Comparison of ENCODE assay signal across 13 cellular contexts in genomic region chr21:38380391-38381137, GRCh38.
DNase-seq lines count a peak whose midpoint lies in the region; ATAC-seq and TF ChIP-seq lines count a peak whose summit lies in the region.
"Had no signal": no experiment of that assay in that cellular context is flagged by ENCODE, and none has a peak within 500 bp of the region (broad histone marks: within the 10 kb centered on the region; RNA-seq: fewer than 3 reads in every experiment).

No MANE protein-coding gene starts in this region.

- H3K9me3 ChIP-seq in cardiac muscle cell (ENCODE audit: low read depth) (no peaks in the 10 kb centered on the region), endodermal cell (ENCODE audit: control insufficient read depth, low read length) (no peaks in the 10 kb centered on the region), tibial artery (no peaks in the 10 kb centered on the region), thyroid gland (no peaks in the 10 kb centered on the region)
- H3K9me3 ChIP-seq: transverse colon had no signal

- TF ChIP-seq CTCF in cardiac muscle cell (IDR thresholded peaks at IDR 0.05; ENCODE audit: low read depth, low read length) (peak; percentile 48), endodermal cell (conservative IDR thresholded peaks at IDR 0.05) (peak; percentile 41), tibial artery (IDR thresholded peaks at IDR 0.05) (peak; percentile 22 to 23), thyroid gland (IDR thresholded peaks at IDR 0.05) (peak in 1 of 6 experiments; percentile 10)

- no peak for ATAC-seq in Right ventricle myocardium inferior
- no peak for ATAC-seq in stimulated activated effector memory CD8-positive, alpha-beta T cell treated with anti-CD3 and anti-CD28 coated beads, Interleukin-12 subunit alpha, Interleukin-12 subunit beta, amount 100 ng/mL, for 72 hours
- ATAC-seq: left colon had no signal

- no peak overlapping the region for H3K27ac Mint-ChIP-seq in endodermal cell
- no peak overlapping the region for H3K27ac Mint-ChIP-seq in stimulated activated effector memory CD8-positive, alpha-beta T cell treated with anti-CD3 and anti-CD28 coated beads, Interleukin-12 subunit alpha, Interleukin-12 subunit beta, amount 100 ng/mL, for 72 hours

- H3K27me3 Mint-ChIP-seq in endodermal cell (ENCODE audit: insufficient read depth), result no peaks in the 10 kb centered on the region

- no peaks in the 10 kb centered on the region for H3K36me3 ChIP-seq in cardiac muscle cell
- no peaks in the 10 kb centered on the region for H3K36me3 ChIP-seq in endodermal cell (ENCODE audit: control insufficient read depth, insufficient read depth, low read length)
- H3K36me3 ChIP-seq in tibial artery, result peaks cover 6 to 25% (median 11%) of the 10 kb centered on the region in 3 donors
- no peaks in the 10 kb centered on the region for H3K36me3 ChIP-seq in thyroid gland
- H3K36me3 ChIP-seq: transverse colon had no signal

- 97 to 100% methylated on average over 2 to 6 of the region's 6 CpGs for WGBS in endodermal cell (ENCODE audit: insufficient coverage in 1 of 2, insufficient read length in 1 of 2), 2 experiments
- 74 to 83% methylated on average over 6 of the region's 6 CpGs for WGBS in thyroid gland, 2 donors

- H3K27me3 ChIP-seq in cardiac muscle cell (no peaks in the 10 kb centered on the region), endodermal cell (ENCODE audit: control insufficient read depth, insufficient read depth, low read length, poor library complexity, severe bottlenecking) (no peaks in the 10 kb centered on the region), tibial artery (no peaks in the 10 kb centered on the region), thyroid gland (no peaks in the 10 kb centered on the region)
- H3K27me3 ChIP-seq: transverse colon had no signal

- no peak for TF ChIP-seq POLR2A in thyroid gland (IDR thresholded peaks at IDR 0.05)

- no peak overlapping the region for H3K4me3 Mint-ChIP-seq in endodermal cell
- H3K4me3 Mint-ChIP-seq in stimulated activated effector memory CD8-positive, alpha-beta T cell treated with anti-CD3 and anti-CD28 coated beads, Interleukin-12 subunit alpha, Interleukin-12 subunit beta, amount 100 ng/mL, for 72 hours, result no peak overlapping the region

- no peaks in the 10 kb centered on the region for H3K36me3 Mint-ChIP-seq in endodermal cell (ENCODE audit: low read depth)
- H3K36me3 Mint-ChIP-seq in stimulated activated effector memory CD8-positive, alpha-beta T cell treated with anti-CD3 and anti-CD28 coated beads, Interleukin-12 subunit alpha, Interleukin-12 subunit beta, amount 100 ng/mL, for 72 hours, result no peaks in the 10 kb centered on the region

- DNase-seq in cardiac muscle cell (ENCODE audit: low read depth in 1 of 2, low spot score in 1 of 2) (peak in 1 of 2 donors; percentile 50), Right ventricle myocardium inferior (ENCODE audit: missing footprints) (no peak), NCI-H69 (lab: John Stamatoyannopoulos, UW) (peak; percentile 29), endodermal cell (no peak), tibial artery (no peak), thyroid gland (no peak)
- no peak for DNase-seq in effector CD4-positive, alpha-beta T cell
- no peak for DNase-seq in stimulated activated effector memory CD8-positive, alpha-beta T cell treated with anti-CD3 and anti-CD28 coated beads, Interleukin-12 subunit alpha, Interleukin-12 subunit beta, amount 100 ng/mL, for 72 hours (ENCODE audit: low spot score in 2 of 2)
- DNase-seq: cortex of kidney; DMS79; left colon; NK-92 treated with Interleukin-12 subunit alpha and Interleukin-12 subunit beta, amount 100 ng/mL, for 24 hours; transverse colon had no signal

- H3K4me1 ChIP-seq in cardiac muscle cell (ENCODE audit: low read depth), result no peaks in the 10 kb centered on the region
- H3K4me1 ChIP-seq in endodermal cell (ENCODE audit: control insufficient read depth, insufficient read depth, low read length), result no peaks in the 10 kb centered on the region
- H3K4me1 ChIP-seq in tibial artery, result peaks cover 0 to 33% (median 4%) of the 10 kb centered on the region in 4 donors
- H3K4me1 ChIP-seq in thyroid gland, result no peaks in the 10 kb centered on the region
- H3K4me1 ChIP-seq: transverse colon had no signal

- H3K9ac ChIP-seq in endodermal cell (ENCODE audit: extremely low read depth, low read length, poor library complexity, severe bottlenecking), result no peak overlapping the region

- no peaks in the 10 kb centered on the region for H3K4me1 Mint-ChIP-seq in endodermal cell
- H3K4me1 Mint-ChIP-seq in stimulated activated effector memory CD8-positive, alpha-beta T cell treated with anti-CD3 and anti-CD28 coated beads, Interleukin-12 subunit alpha, Interleukin-12 subunit beta, amount 100 ng/mL, for 72 hours, result no peaks in the 10 kb centered on the region

- intact Hi-C loops in Right ventricle myocardium inferior (cut with DNase I), result loop anchor here (10.0 kb wide), 1 partner anchor 114 kb away; the partner anchor contains the start of gene ERG
- intact Hi-C loops in tibial artery (cut with DNase I; ENCODE audit: low total_unique reads), result no loop called here
- intact Hi-C loops in thyroid gland (cut with DNase I), result no loop called here

- H3K27ac ChIP-seq in cardiac muscle cell, result no peak overlapping the region
- H3K27ac ChIP-seq in endodermal cell (ENCODE audit: low read depth, low read length), result no peak overlapping the region
- peak overlapping the region; percentile 34 to 37 for H3K27ac ChIP-seq in tibial artery
- no peak overlapping the region for H3K27ac ChIP-seq in thyroid gland
- H3K27ac ChIP-seq: transverse colon had no signal

- peaks cover 2% of the 10 kb centered on the region for H3K9me3 Mint-ChIP-seq in endodermal cell
- peaks cover 3% of the 10 kb centered on the region for H3K9me3 Mint-ChIP-seq in stimulated activated effector memory CD8-positive, alpha-beta T cell treated with anti-CD3 and anti-CD28 coated beads, Interleukin-12 subunit alpha, Interleukin-12 subunit beta, amount 100 ng/mL, for 72 hours

- H3K4me3 ChIP-seq in cardiac muscle cell (no peak overlapping the region), endodermal cell (ENCODE audit: low read length) (no peak overlapping the region), tibial artery (no peak overlapping the region), thyroid gland (replicated peaks in 1 of 3) (no peak overlapping the region)
- H3K4me3 ChIP-seq: transverse colon had no signal

Comparison
In these comparisons a context has a peak if more than half of its experiments do, and no peak if none do; other contexts are left out.
1. H3K27ac ChIP-seq: peak in tibial artery (2 of 2); none in cardiac muscle cell (single experiment), endodermal cell (single experiment) and thyroid gland (0 of 3).